ENCODE assay signal across 8 cellular contexts in genomic region chr22:39940757-39941305, GRCh38. TPM values are rescaled to one million over a fixed set of nuclear protein-coding genes. Genes with fewer than 3 reads are reported as not detected.
DNase-seq lines count a peak whose midpoint lies in the region; ATAC-seq and TF ChIP-seq lines count a peak whose summit lies in the region.
"Had no signal": no experiment of that assay in that cellular context is flagged by ENCODE, and none has a peak within 500 bp of the region (broad histone marks: within the 10 kb centered on the region; RNA-seq: fewer than 3 reads in every experiment).

No MANE protein-coding gene starts in this region.

- peak overlapping the region in 3 of 8 donors; percentile 13 to 22 (median 15) for H3K27ac ChIP-seq in spleen

- no peaks in the 10 kb centered on the region for H3K36me3 ChIP-seq in spleen

- H3K4me3 Mint-ChIP-seq in activated naive CD8-positive, alpha-beta T cell: peak overlapping the region; percentile 75

- H3K27me3 ChIP-seq in spleen (replicated peaks in 1 of 7): no peaks in the 10 kb centered on the region

- peak overlapping the region; percentile 97 for H3K27ac Mint-ChIP-seq in activated naive CD8-positive, alpha-beta T cell

- H3K36me3 Mint-ChIP-seq in activated naive CD8-positive, alpha-beta T cell: peaks cover 3% of the 10 kb centered on the region
- H3K36me3 Mint-ChIP-seq: IgD-negative memory B cell had no signal

- no peaks in the 10 kb centered on the region for H3K9me3 Mint-ChIP-seq in activated naive CD8-positive, alpha-beta T cell (ENCODE audit: low read depth)
- H3K9me3 Mint-ChIP-seq: IgD-negative memory B cell had no signal

- peaks cover 97% of the 10 kb centered on the region for H3K4me1 Mint-ChIP-seq in activated naive CD8-positive, alpha-beta T cell (ENCODE audit: low read depth)

- ATAC-seq in left lobe of liver: no peak
- no peak for ATAC-seq in sciatic nerve

- H3K4me3 ChIP-seq in spleen: no peak overlapping the region

- whole genome bisulfite sequencing in spleen, 5 donors: 67 to 81% (median 72%) methylated on average over 9 of the region's 9 CpGs

- H3K27me3 Mint-ChIP-seq in activated naive CD8-positive, alpha-beta T cell: no peaks in the 10 kb centered on the region
- H3K27me3 Mint-ChIP-seq: IgD-negative memory B cell had no signal

- DNase-seq in activated CD4-positive, alpha-beta T cell treated with anti-CD3 and anti-CD28 coated beads for 4 hours: peak; percentile 30 to 33
- no peak for DNase-seq in activated CD4-positive, alpha-beta T cell treated with anti-CD3 and anti-CD28 coated beads for 1 hour
- DNase-seq in spleen: no peak
- DNase-seq in left lobe of liver (ENCODE audit: low spot score): no peak
- no peak for DNase-seq in sciatic nerve (ENCODE audit: low spot score)
- DNase-seq: SK-N-SH had no signal

- TF ChIP-seq POLR2A in spleen (IDR thresholded peaks at IDR 0.05): no peak

- peaks cover 0 to 70% (median 38%) of the 10 kb centered on the region in 6 donors for H3K4me1 ChIP-seq in spleen

- H3K9me3 ChIP-seq in spleen: no peaks in the 10 kb centered on the region
- H3K9me3 ChIP-seq: SK-N-SH had no signal

- intact Hi-C loops in spleen (cut with DNase I; ENCODE audit: low total_unique reads) (no loop called here), sciatic nerve (cut with DNase I) (no loop called here)

- peak in 8 of 11 experiments; percentile 16 to 46 (median 20) for TF ChIP-seq CTCF in spleen (IDR thresholded peaks at IDR 0.05 in 8 of 11, conservative IDR thresholded peaks at IDR 0.05 in 3 of 11)

RNA-seq across cellular contexts. Expression of gene TMA7B, which starts 19.4 kb away (rescaled TPM):
- 1 to 10 TPM; 1.5 to 4.2 (median 2.7) TPM for total RNA-seq in spleen
- under 1 TPM; 0.29 to 0.45 (median 0.35) TPM for polyA plus RNA-seq in spleen
- total RNA-seq in left lobe of liver: not detected
- total RNA-seq in sciatic nerve: 0.45 TPM
- polyA plus RNA-seq: SK-N-SH had no signal

RNA-seq across cellular contexts. Expression of gene GRAP2, which starts 39.9 kb away (rescaled TPM):
- 10 to 100 TPM; 24.3 to 40.3 (median 33.2) TPM for total RNA-seq in spleen
- 1 to 10 TPM; 3.1 to 8.7 (median 7.6) TPM for polyA plus RNA-seq in spleen
- total RNA-seq in left lobe of liver: 0.55 TPM
- total RNA-seq in sciatic nerve: 7.5 TPM

RNA-seq across cellular contexts. Expression of gene ENTHD1, which starts 47.3 kb away (rescaled TPM):
- total RNA-seq in spleen (under 1 TPM in 2 of 7 donors, not detected in 5; 0.27 to 0.59 TPM), left lobe of liver (not detected), sciatic nerve (4.9 TPM)
- polyA plus RNA-seq in spleen: under 1 TPM; 0.09 to 0.14 (median 0.10) TPM
- polyA plus RNA-seq: SK-N-SH had no signal

RNA-seq across cellular contexts. Expression of gene FAM83F, which starts 53.9 kb away (rescaled TPM):
- total RNA-seq in spleen: under 1 TPM in 6 of 7 donors, not detected in 1; 0.06 to 0.28 (median 0.18) TPM
- under 1 TPM in 2 of 3 donors, not detected in 1; 0.02 to 0.13 TPM for polyA plus RNA-seq in spleen
- 6.6 TPM for total RNA-seq in left lobe of liver
- 11.4 TPM for total RNA-seq in sciatic nerve
- polyA plus RNA-seq: IgD-negative memory B cell, SK-N-SH had no signal

Comparison
In these comparisons a context has a peak if more than half of its experiments do, and no peak if none do; other contexts are left out.
1. DNase-seq: peak in activated CD4-positive, alpha-beta T cell treated with anti-CD3 and anti-CD28 coated beads for 4 hours (2 of 2); none in activated CD4-positive, alpha-beta T cell treated with anti-CD3 and anti-CD28 coated beads for 1 hour (single experiment), spleen (single experiment), left lobe of liver (single experiment) and sciatic nerve (single experiment).